Comparison of ENCODE assay signal across 8 cellular contexts in the genomic region with DNA sequence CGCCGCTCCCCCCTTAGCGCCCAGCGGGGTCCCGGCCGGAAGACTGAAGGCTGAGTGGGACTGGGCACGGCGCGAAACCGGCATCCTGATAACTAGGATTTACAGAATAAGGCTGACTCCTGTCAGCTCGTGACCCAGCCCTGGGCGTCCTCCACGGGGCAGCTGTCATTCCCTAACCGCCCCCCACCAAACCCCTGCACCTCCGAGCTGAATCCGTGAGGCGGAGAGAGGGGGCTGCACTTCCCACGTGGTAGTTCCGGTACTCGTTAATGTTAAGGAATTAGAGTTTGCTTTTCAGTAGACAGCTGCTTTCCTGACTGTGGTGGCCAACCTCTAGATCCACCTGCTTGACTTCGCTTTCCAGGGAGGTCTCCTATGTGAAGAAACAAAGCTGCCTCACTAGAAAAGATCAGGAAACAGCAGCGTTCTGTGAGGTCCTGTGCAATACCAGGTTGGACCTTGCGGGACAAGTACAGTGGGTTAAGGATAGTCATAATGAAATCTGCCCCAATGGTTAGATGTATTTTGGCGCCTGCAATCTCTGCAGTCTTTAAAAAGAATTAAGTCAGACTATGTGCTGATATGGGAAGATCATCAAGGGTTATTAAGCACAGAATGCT. TPM values are rescaled to one million over a fixed set of nuclear protein-coding genes. Genes with fewer than 3 reads are reported as not detected.
DNase-seq lines count a peak whose midpoint lies in the region; ATAC-seq and TF ChIP-seq lines count a peak whose summit lies in the region.

No MANE protein-coding gene starts in this region.

- BruUV-seq in OCI-LY7 (replicated peaks; lab: Mats Ljungman, UMichigan) = TSS peak; percentile 92

- no peak for DNase-seq in CD4-positive, alpha-beta memory T cell
- DNase-seq in OCI-LY7 (ENCODE audit: low spot score) = peak; percentile 66
- DNase-seq in dermis blood vessel endothelial cell = peak; percentile 68
- no peak for DNase-seq in NK-92 (lab: John Stamatoyannopoulos, UW; ENCODE audit: unreplicated experiment)
- no peak for DNase-seq in AG20443 (ENCODE audit: low spot score)

- H3K27me3 ChIP-seq in CD4-positive, alpha-beta memory T cell (ENCODE audit: insufficient read depth, low read length) = no peaks in the 10 kb centered on the region

- peaks cover 37% of the 10 kb centered on the region for H3K4me1 ChIP-seq in CD4-positive, alpha-beta memory T cell (ENCODE audit: insufficient read depth, low read length)
- H3K4me1 ChIP-seq in OCI-LY7 (ENCODE audit: insufficient read depth, low read length, poor library complexity, severe bottlenecking) = peaks cover 33% of the 10 kb centered on the region
- peaks cover 14% of the 10 kb centered on the region for H3K4me1 ChIP-seq in mesodermal cell (ENCODE audit: control insufficient read depth, insufficient read depth, low read length, poor library complexity, severe bottlenecking)

- peaks cover 5% of the 10 kb centered on the region for H3K36me3 ChIP-seq in CD4-positive, alpha-beta memory T cell (ENCODE audit: insufficient read depth, low read length)
- H3K36me3 ChIP-seq in OCI-LY7 (ENCODE audit: insufficient read depth, low read length) (peaks cover 3% of the 10 kb centered on the region; the same call in 1 of the 2 replicates), mesodermal cell (ENCODE audit: control insufficient read depth, insufficient read depth, low read length) (peaks cover 17% of the 10 kb centered on the region)

- 0 out of 2 replicates have a peak, but pooled peaks have one; percentile 57 for TF ChIP-seq CTCF in OCI-LY7 (conservative IDR thresholded peaks at IDR 0.05; ENCODE audit: low read length)

- peak overlapping the region; percentile 82 for H3K4me2 ChIP-seq in OCI-LY7 (ENCODE audit: low read length)

- 4 to 6% methylated on average over 19 to 22 of the region's 24 CpGs for WGBS in mesodermal cell (ENCODE audit: insufficient coverage in 2 of 2), 2 experiments

- intact Hi-C loops in CD4-positive, alpha-beta memory T cell (cut with micrococcal nuclease) = no loop called here
- intact Hi-C loops in OCI-LY7 (cut with micrococcal nuclease; ENCODE audit: unreplicated experiment) = loop anchor here (5.0 kb wide), 3 partner anchors 151 to 216 kb away; partner anchors contain the start of genes GALR2, RECQL5, SAP30BP and SRP68

- peak overlapping the region; percentile 53; the same call in 1 of the 2 replicates for H2AFZ ChIP-seq in OCI-LY7 (ENCODE audit: low read length)

- H3K27ac ChIP-seq in CD4-positive, alpha-beta memory T cell (ENCODE audit: low read depth, low read length) = peak overlapping the region; percentile 80
- H3K27ac ChIP-seq in OCI-LY7 (ENCODE audit: low read depth, low read length, poor library complexity, severe bottlenecking) = peak overlapping the region; percentile 78
- peak overlapping the region; percentile 93 for H3K27ac ChIP-seq in mesodermal cell (ENCODE audit: low read depth, low read length, severe bottlenecking)

- no peaks in the 10 kb centered on the region for H3K9me3 Mint-ChIP-seq in CD4-positive, alpha-beta memory T cell

- peak overlapping the region; percentile 40 to 67 for H3K4me3 ChIP-seq in CD4-positive, alpha-beta memory T cell (ENCODE audit: low read length in 2 of 2)
- peak overlapping the region; percentile 78 for H3K4me3 ChIP-seq in OCI-LY7 (ENCODE audit: low read depth, low read length, poor library complexity, severe bottlenecking)
- peak overlapping the region; percentile 88 for H3K4me3 ChIP-seq in mesodermal cell (ENCODE audit: extremely low read depth, insufficient read depth, low read length, poor library complexity, severe bottlenecking)

- H3K79me2 ChIP-seq in OCI-LY7 (ENCODE audit: insufficient read depth, low read depth, low read length) = peaks cover 17% of the 10 kb centered on the region; the same call in 1 of the 2 replicates

- peaks cover 4% of the 10 kb centered on the region; the same call in 1 of the 2 replicates for H4K20me1 ChIP-seq in OCI-LY7 (ENCODE audit: insufficient read depth, low read length)

- H3K4me3 Mint-ChIP-seq in CD4-positive, alpha-beta memory T cell = peak overlapping the region in 6 of 8 donors; percentile 83 to 92 (median 88)

- peak; percentile 1 for ATAC-seq in GM21515 (IDR thresholded peaks at IDR 0.05; ENCODE audit: unreplicated experiment)
- ATAC-seq in HG02870 (IDR thresholded peaks at IDR 0.05; ENCODE audit: unreplicated experiment) = no peak

- H3K36me3 Mint-ChIP-seq in CD4-positive, alpha-beta memory T cell = peaks cover 3 to 8% of the 10 kb centered on the region in 2 donors

- POLR2A ChIA-PET in CD4-positive, alpha-beta memory T cell (lab: Charles Lee; ENCODE audit: partially characterized antibody) = interaction anchor here (1.0 to 23.4 kb wide), 22 partner anchors 9 to 1232 kb away, joined by 3 to 563 read pairs (median 14); partner anchors contain the start of genes ACOX1, FBF1, GALK1 and MIF4GD
- POLR2A ChIA-PET in OCI-LY7 (lab: Charles Lee) = interaction anchor here (0.6 to 2.6 kb wide), 10 partner anchors 8 to 103 kb away, joined by 3 to 28 read pairs (median 4); partner anchors contain the start of genes MRPL38 and UNK

- H3K4me1 Mint-ChIP-seq in CD4-positive, alpha-beta memory T cell = peaks cover 20 to 49% (median 27%) of the 10 kb centered on the region in 4 donors

- CTCF ChIA-PET in CD4-positive, alpha-beta memory T cell (lab: Charles Lee; ENCODE audit: partially characterized antibody) = interaction anchor here (0.7 to 14.6 kb wide), 16 partner anchors 9 to 107 kb away, joined by 3 to 266 read pairs (median 6); partner anchors contain the start of genes GALK1, TRIM47, TRIM65 and UNC13D
- CTCF ChIA-PET in OCI-LY7 (lab: Charles Lee; ENCODE audit: unreplicated experiment) = interaction anchor here (0.5 to 2.4 kb wide), 7 partner anchors 10 to 876 kb away, joined by 3 to 10 read pairs (median 4); partner anchors contain the start of gene TRIM65

- no peaks in the 10 kb centered on the region for H3K9me2 ChIP-seq in OCI-LY7 (ENCODE audit: insufficient read depth, low read length)

- no peaks in the 10 kb centered on the region for H3K9me3 ChIP-seq in CD4-positive, alpha-beta memory T cell (ENCODE audit: control insufficient read depth in 1 of 2, low read length in 2 of 2)
- H3K9me3 ChIP-seq in OCI-LY7 (ENCODE audit: low read length) (no peaks in the 10 kb centered on the region), mesodermal cell (ENCODE audit: control insufficient read depth, low read length) (no peaks in the 10 kb centered on the region)

- H3K27me3 Mint-ChIP-seq in CD4-positive, alpha-beta memory T cell = no peaks in the 10 kb centered on the region

- peak overlapping the region in 5 of 7 donors; percentile 92 to 95 (median 94) for H3K27ac Mint-ChIP-seq in CD4-positive, alpha-beta memory T cell

RNA-seq across cellular contexts. Expression of gene WBP2, which starts 1.0 kb away (rescaled TPM):
- 100 to 1,000 TPM; 159 to 160 TPM for total RNA-seq in CD4-positive, alpha-beta memory T cell
- polyA plus RNA-seq in CD4-positive, alpha-beta memory T cell = 100 to 1,000 TPM in 1 of 2 donors, 10 to 100 TPM in 1; 80.3 to 127 TPM
- 24.1 and 29.9 TPM in 2 replicates for total RNA-seq in OCI-LY7 (2014; rRNA removed; shearing (Covaris generic))
- 117 and 123 TPM in 2 replicates for total RNA-seq in OCI-LY7 (2022)
- total RNA-seq in dermis blood vessel endothelial cell = 19.2 and 54.3 TPM in 2 replicates
- 129 TPM for polyA plus RNA-seq in mesodermal cell (2013, experiment 1 of 2)
- 107 TPM for polyA plus RNA-seq in mesodermal cell (2013, experiment 2 of 2)

RNA-seq across cellular contexts. Expression of gene UNC13D, which starts 12.0 kb away (rescaled TPM):
- 100 to 1,000 TPM; 161 to 171 TPM for total RNA-seq in CD4-positive, alpha-beta memory T cell
- polyA plus RNA-seq in CD4-positive, alpha-beta memory T cell = 10 to 100 TPM; 39.6 to 78.9 TPM
- total RNA-seq in OCI-LY7 (2014; rRNA removed; shearing (Covaris generic)) = 7.1 and 8.0 TPM in 2 replicates
- total RNA-seq in OCI-LY7 (2022) (12.2 and 17.8 TPM in 2 replicates), dermis blood vessel endothelial cell (3.2 and 3.4 TPM in 2 replicates)
- polyA plus RNA-seq in mesodermal cell (2013, experiment 1 of 2) = 1.6 TPM
- polyA plus RNA-seq in mesodermal cell (2013, experiment 2 of 2) = 1.2 TPM

RNA-seq across cellular contexts. Expression of gene TRIM47, which starts 22.2 kb away (rescaled TPM):
- total RNA-seq in CD4-positive, alpha-beta memory T cell = 10 to 100 TPM; 17.5 to 22.6 TPM
- polyA plus RNA-seq in CD4-positive, alpha-beta memory T cell = 10 to 100 TPM; 11.2 to 26.8 TPM
- 32.7 and 41.9 TPM in 2 replicates for total RNA-seq in OCI-LY7 (2014; rRNA removed; shearing (Covaris generic))
- total RNA-seq in OCI-LY7 (2022) (21.6 and 25.9 TPM in 2 replicates), dermis blood vessel endothelial cell (89.1 and 109 TPM in 2 replicates)
- polyA plus RNA-seq in mesodermal cell (2013, experiment 1 of 2) = 26.5 TPM
- polyA plus RNA-seq in mesodermal cell (2013, experiment 2 of 2) = 18.2 TPM

RNA-seq across cellular contexts. Expression of gene TRIM65, which starts 40.6 kb away (rescaled TPM):
- 10 to 100 TPM; 36.5 to 36.9 TPM for total RNA-seq in CD4-positive, alpha-beta memory T cell
- 10 to 100 TPM; 17.7 to 28.8 TPM for polyA plus RNA-seq in CD4-positive, alpha-beta memory T cell
- total RNA-seq in OCI-LY7 (2014; rRNA removed; shearing (Covaris generic)) = 45.0 and 54.2 TPM in 2 replicates
- 60.4 and 62.9 TPM in 2 replicates for total RNA-seq in OCI-LY7 (2022)
- total RNA-seq in dermis blood vessel endothelial cell = 42.4 and 43.1 TPM in 2 replicates
- polyA plus RNA-seq in mesodermal cell (2013, experiment 1 of 2) = 21.3 TPM
- polyA plus RNA-seq in mesodermal cell (2013, experiment 2 of 2) = 20.0 TPM

RNA-seq across cellular contexts. Expression of gene MRPL38, which starts 48.5 kb away (rescaled TPM):
- 100 to 1,000 TPM; 126 to 142 TPM for total RNA-seq in CD4-positive, alpha-beta memory T cell
- polyA plus RNA-seq in CD4-positive, alpha-beta memory T cell = 10 to 100 TPM; 59.1 to 89.0 TPM
- total RNA-seq in OCI-LY7 (2014; rRNA removed; shearing (Covaris generic)) = 91.9 and 112 TPM in 2 replicates
- total RNA-seq in OCI-LY7 (2022) (175 and 198 TPM in 2 replicates), dermis blood vessel endothelial cell (24.0 and 49.3 TPM in 2 replicates)
- 51.2 TPM for polyA plus RNA-seq in mesodermal cell (2013, experiment 1 of 2)
- polyA plus RNA-seq in mesodermal cell (2013, experiment 2 of 2) = 46.2 TPM

Comparison
In these comparisons a context has a peak if more than half of its experiments do, and no peak if none do; other contexts are left out.
1. DNase-seq: peak in OCI-LY7 (single experiment) and dermis blood vessel endothelial cell (single experiment); none in CD4-positive, alpha-beta memory T cell (0 of 5), NK-92 (single experiment) and AG20443 (single experiment).
2. RNA of gene UNC13D, which starts 12.0 kb away (total RNA-seq): 161 to 171 TPM in CD4-positive, alpha-beta memory T cell; 7.1 to 17.8 TPM in OCI-LY7 and 3.2 to 3.4 TPM in dermis blood vessel endothelial cell; every median in the first group is over 4 times any median in the second.
3. Peak in every context shown above with its lines, with median percentiles within 50 percentile points of each other: H3K27ac ChIP-seq and H3K4me3 ChIP-seq.